Comparison of ENCODE assay signal across 35 cellular contexts in genomic region chr2:41919135-41919534, GRCh38.
"Had no signal": no experiment of that assay in that cellular context is flagged by ENCODE, and none has a peak within 500 bp of the region (broad histone marks: within the 10 kb centered on the region; RNA-seq: fewer than 3 reads in every experiment).

No MANE protein-coding gene starts in this region.

- H3K27ac ChIP-seq: KMS-11 had no signal

- DNase-seq: Karpas-422, Kasumi-1, MG63, MM.1S, MV-4-11, NCI-H1048, NCI-H1092, NCI-H1092 treated with DMSO at 0.1 percent for 48 hours, NCI-H1105, NCI-H1105 treated with DMSO at 0.1 percent for 48 hours, NCI-H1417, NCI-H1417 treated with DMSO at 0.1 percent for 48 hours, NCI-H1436, NCI-H1436 treated with DMSO at 0.1 percent for 48 hours, NCI-H146, NCI-H1694, NCI-H1694 treated with DMSO at 0.1 percent for 48 hours, NCI-H187, NCI-H187 treated with DMSO at 0.1 percent for 48 hours, NCI-H1930, NCI-H2029, NCI-H2029 treated with DMSO at 0.1 percent for 48 hours, NCI-H2081, NCI-H2081 treated with DMSO at 0.1 percent for 48 hours, NCI-H2107, NCI-H2171, NCI-H2171 treated with DMSO at 0.1 percent for 48 hours, NCI-H2227 treated with DMSO at 0.1 percent for 48 hours, NCI-H226, NCI-H345, NCI-H446, NCI-H446 treated with DMSO at 0.1 percent for 48 hours, NCI-H510A, NCI-H510A treated with DMSO at 0.1 percent for 48 hours had no signal

- H3K4me3 ChIP-seq: MG63 had no signal

- H3K9me3 ChIP-seq: MG63 had no signal

- H3K36me3 ChIP-seq: MG63 had no signal

- H3K9ac ChIP-seq: KMS-11 had no signal

- H3K4me2 ChIP-seq: KMS-11 had no signal

- H3K27me3 ChIP-seq: MG63 had no signal
